Comparison of ENCODE assay signal across 8 cellular contexts in the genomic region with DNA sequence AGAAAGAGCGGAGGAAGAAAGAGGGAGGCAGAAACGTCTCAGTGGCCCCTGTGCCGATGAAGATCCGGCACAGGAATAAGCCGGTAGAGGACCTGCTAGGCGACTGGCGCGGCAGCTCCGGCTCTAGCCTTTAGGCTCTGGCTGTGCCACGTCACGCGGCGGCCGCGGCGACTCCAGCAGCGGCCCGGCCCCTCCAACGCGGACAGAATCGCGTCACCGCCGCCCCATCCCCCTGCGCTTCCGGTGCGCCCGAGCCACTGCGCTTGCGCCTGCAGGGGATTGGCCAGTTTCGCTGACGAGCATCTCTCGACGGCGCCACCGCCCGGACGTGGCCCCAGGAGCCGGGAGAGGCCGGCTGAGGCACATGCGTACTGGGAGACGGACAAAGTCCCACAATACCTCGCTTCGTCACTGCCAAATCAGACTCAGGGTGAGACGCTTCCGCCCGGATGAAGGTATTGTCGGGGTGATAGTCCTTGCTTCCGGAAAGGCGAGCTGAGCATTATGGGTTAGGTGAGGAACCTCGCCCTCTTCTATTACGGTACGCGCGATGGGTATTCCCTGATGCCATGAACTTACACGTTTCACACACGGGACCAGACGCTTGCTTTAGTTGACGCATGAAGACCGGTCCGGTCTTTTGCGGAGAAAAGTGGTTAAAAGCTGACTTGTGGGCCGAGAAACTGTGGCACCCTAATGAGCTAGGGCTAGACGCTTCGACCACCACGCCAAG. TPM values are rescaled to one million over a fixed set of nuclear protein-coding genes. Genes with fewer than 3 reads are reported as not detected.
DNase-seq lines count a peak whose midpoint lies in the region; ATAC-seq, FAIRE-seq and TF ChIP-seq lines count a peak whose summit lies in the region.

A gene (minus strand): TSS at position 105 of the 733 bp plus-strand sequence. CDS start 204 bp downstream, outside the sequence.

- H3K4me3 ChIP-seq in BJ (ENCODE audit: low read depth, low read length): peak within 1 kb of the TSS; percentile 95
- peak within 1 kb of the TSS; percentile 83 for H3K4me3 ChIP-seq in kidney epithelial cell (ENCODE audit: low read depth, low read length)

- peak within 1 kb of the TSS; percentile 93 for H3K27ac ChIP-seq in cingulate gyrus (ENCODE audit: low read depth, low read length)

- FAIRE-seq in GM19239 (lab: Jason Lieb, UNC): peak; percentile 99

- POLR2A ChIA-PET in BJ (lab: Charles Lee): interaction anchor here (0.5 to 1.1 kb wide), 2 partner anchors 158 to 314 kb away, joined by 6 to 17 read pairs; a partner anchor contains a TSS

- peak; percentile 93 for ATAC-seq in HG03457 (IDR thresholded peaks at IDR 0.05; ENCODE audit: unreplicated experiment)

- H3K36me3 ChIP-seq in BJ (ENCODE audit: control insufficient read depth, insufficient read depth, low read length) (no peaks in the 10 kb centered on the region), kidney epithelial cell (ENCODE audit: control insufficient read depth, insufficient read depth, low read length) (no peaks in the 10 kb centered on the region)

- H3K27me3 ChIP-seq in BJ (ENCODE audit: control insufficient read depth, insufficient read depth, low read length): no peaks in the 10 kb centered on the region
- no peaks in the 10 kb centered on the region for H3K27me3 ChIP-seq in kidney epithelial cell (ENCODE audit: control insufficient read depth, insufficient read depth, low read length)

- DNase-seq in BJ (ENCODE audit: low read depth) (peak; percentile 98), GM19239 (ENCODE audit: insufficient read length, low spot score) (peak; percentile 87), NCI-H524 treated with DMSO at 0.1 percent for 48 hours (lab: John Stamatoyannopoulos, UW) (peak; percentile 95), kidney epithelial cell (ENCODE audit: low read depth) (peak; percentile 98)
- DNase-seq in activated CD4-positive, alpha-beta T cell treated with anti-CD3 and anti-CD28 coated beads for 4 hours: peak; percentile 98 to 99
- DNase-seq in stimulated activated CD4-positive, alpha-beta T cell treated with anti-CD3 and anti-CD28 coated beads, Interleukin-15, amount 100 ng/mL, for 48 hours (ENCODE audit: low read depth in 2 of 2): peak; percentile 98

- TF ChIP-seq CTCF in BJ (IDR thresholded peaks at IDR 0.05; ENCODE audit: insufficient read depth, low read depth, low read length) (peak; percentile 38), kidney epithelial cell (IDR thresholded peaks at IDR 0.05; ENCODE audit: insufficient read depth, low read length, poor library complexity, severe bottlenecking) (peak; percentile 28)

- CTCF ChIA-PET in BJ (lab: Yijun Ruan, JAX): no interaction called here

RNA-seq across cellular contexts. Expression of the gene that starts here (rescaled TPM):
- polyA plus RNA-seq in BJ (2011; rRNA removed): 476 and 810 TPM in 2 replicates
- polyA minus RNA-seq in BJ (2011; rRNA and poly(A)+ RNA removed): 352 and 840 TPM in 2 replicates
- total RNA-seq in kidney epithelial cell: 208 TPM in 2 replicates

Comparison
In these comparisons a context has a peak if more than half of its experiments do, and no peak if none do; other contexts are left out.
1. Peak in every context shown above with its lines: DNase-seq, ATAC-seq, H3K4me3 ChIP-seq and H3K27ac ChIP-seq.